ENCODE assay signal across 21 cellular contexts in genomic region chr13:94269557-94269956, GRCh38.
"Had no signal": no experiment of that assay in that cellular context is flagged by ENCODE, and none has a peak within 500 bp of the region (broad histone marks: within the 10 kb centered on the region; RNA-seq: fewer than 3 reads in every experiment).

No MANE protein-coding gene starts in this region.

- H3K9me3 Mint-ChIP-seq: activated B cell treated with CpG ODN at 0.5 μM for 24 hours; activated naive CD4-positive, alpha-beta T cell treated with anti-CD3 and anti-CD28 coated beads, Interleukin-2, amount 50 U/mL, for 24 hours; activated naive CD8-positive, alpha-beta T cell treated with anti-CD3 and anti-CD28 coated beads, Interleukin-2, amount 50 U/mL, for 24 hours; activated T-helper 1 cell treated with anti-CD3 and anti-CD28 coated beads, Interleukin-12 subunit alpha, Interleukin-12 subunit beta, Interleukin-2, Interleukin-4 antibody, amounts not matched to agents 30 ng/mL and 10 ng/mL and 1 ng/mL, durations not matched to agents 14 hours and 24 hours and 36 hours had no signal

- DNase-seq: activated B cell treated with CpG ODN at 0.5 μM for 24 hours; activated CD4-positive, alpha-beta T cell treated with anti-CD3 and anti-CD28 coated beads for 1 hour; activated CD4-positive, alpha-beta T cell treated with anti-CD3 and anti-CD28 coated beads, Interleukin-2, amount 10 ng/mL, durations not matched to agents 24 days and 14 days; activated CD4-positive, alpha-beta T cell treated with anti-CD3 and anti-CD28 coated beads, Interleukin-2, amount 50 U/mL, for 48 hours; activated CD8-positive, alpha-beta memory T cell treated with anti-CD3 and anti-CD28 coated beads, Interleukin-2, amount 10 ng/mL, durations not matched to agents 7 days and 5 days; activated effector memory CD4-positive, alpha-beta T cell treated with Interleukin-2 at 50 U/mL for 16 hours; activated naive CD4-positive, alpha-beta T cell; activated naive CD8-positive, alpha-beta T cell treated with anti-CD3 and anti-CD28 coated beads, Interleukin-2, amount 50 U/mL, for 24 hours; activated T-cell treated with anti-CD3 and anti-CD28 coated beads, Interleukin-2, amount 50 U/mL, for 24 hours; brain microvascular endothelial cell; Karpas-422; NCI-H187; NCI-H510A; NCI-H526 treated with DMSO at 0.1 percent for 48 hours; NK-92 treated with Interleukin-12 subunit alpha and Interleukin-12 subunit beta, amount 100 ng/mL, for 24 hours; OCI-M1; Right ventricle myocardium superior; T-helper 17 cell; T-helper 9 cell had no signal

- H3K36me3 Mint-ChIP-seq: activated CD8-positive, alpha-beta memory T cell treated with anti-CD3 and anti-CD28 coated beads, Interleukin-2, amount 10 ng/mL, durations not matched to agents 7 days and 5 days; activated naive CD4-positive, alpha-beta T cell treated with anti-CD3 and anti-CD28 coated beads, Interleukin-2, amount 50 U/mL, for 24 hours had no signal

- H3K27ac Mint-ChIP-seq: activated B cell treated with CpG ODN at 0.5 μM for 24 hours; activated CD4-positive, alpha-beta T cell treated with anti-CD3 and anti-CD28 coated beads, Interleukin-2, amount 10 ng/mL, durations not matched to agents 24 days and 14 days; activated CD8-positive, alpha-beta memory T cell treated with anti-CD3 and anti-CD28 coated beads, Interleukin-2, amount 10 ng/mL, durations not matched to agents 7 days and 5 days; activated naive CD4-positive, alpha-beta T cell treated with anti-CD3 and anti-CD28 coated beads, Interleukin-2, amount 50 U/mL, for 24 hours; activated naive CD8-positive, alpha-beta T cell treated with anti-CD3 and anti-CD28 coated beads, Interleukin-2, amount 50 U/mL, for 24 hours; activated T-cell treated with anti-CD3 and anti-CD28 coated beads, Interleukin-2, amount 50 U/mL, for 24 hours; activated T-helper 1 cell treated with anti-CD3 and anti-CD28 coated beads, Interleukin-12 subunit alpha, Interleukin-12 subunit beta, Interleukin-2, Interleukin-4 antibody, amounts not matched to agents 30 ng/mL and 10 ng/mL and 1 ng/mL, durations not matched to agents 14 hours and 24 hours and 36 hours; T-helper 17 cell had no signal

- H3K27me3 Mint-ChIP-seq: activated B cell treated with CpG ODN at 0.5 μM for 24 hours; activated CD8-positive, alpha-beta memory T cell treated with anti-CD3 and anti-CD28 coated beads, Interleukin-2, amount 10 ng/mL, durations not matched to agents 7 days and 5 days; activated naive CD4-positive, alpha-beta T cell treated with anti-CD3 and anti-CD28 coated beads, Interleukin-2, amount 50 U/mL, for 24 hours; activated naive CD8-positive, alpha-beta T cell treated with anti-CD3 and anti-CD28 coated beads, Interleukin-2, amount 50 U/mL, for 24 hours; activated T-cell treated with anti-CD3 and anti-CD28 coated beads, Interleukin-2, amount 50 U/mL, for 24 hours had no signal

- H3K4me1 Mint-ChIP-seq: activated B cell treated with CpG ODN at 0.5 μM for 24 hours; activated CD4-positive, alpha-beta T cell treated with anti-CD3 and anti-CD28 coated beads, Interleukin-2, amount 10 ng/mL, durations not matched to agents 24 days and 14 days; activated CD8-positive, alpha-beta memory T cell treated with anti-CD3 and anti-CD28 coated beads, Interleukin-2, amount 10 ng/mL, durations not matched to agents 7 days and 5 days had no signal

- H3K4me3 Mint-ChIP-seq: activated B cell treated with CpG ODN at 0.5 μM for 24 hours; activated CD4-positive, alpha-beta T cell treated with anti-CD3 and anti-CD28 coated beads, Interleukin-2, amount 10 ng/mL, durations not matched to agents 24 days and 14 days; activated CD8-positive, alpha-beta memory T cell treated with anti-CD3 and anti-CD28 coated beads, Interleukin-2, amount 10 ng/mL, durations not matched to agents 7 days and 5 days; activated naive CD4-positive, alpha-beta T cell treated with anti-CD3 and anti-CD28 coated beads, Interleukin-2, amount 50 U/mL, for 24 hours; activated naive CD8-positive, alpha-beta T cell treated with anti-CD3 and anti-CD28 coated beads, Interleukin-2, amount 50 U/mL, for 24 hours; activated T-cell treated with anti-CD3 and anti-CD28 coated beads, Interleukin-2, amount 50 U/mL, for 24 hours; activated T-helper 1 cell treated with anti-CD3 and anti-CD28 coated beads, Interleukin-12 subunit alpha, Interleukin-12 subunit beta, Interleukin-2, Interleukin-4 antibody, amounts not matched to agents 30 ng/mL and 10 ng/mL and 1 ng/mL, durations not matched to agents 14 hours and 24 hours and 36 hours; T-helper 17 cell had no signal
